8 cellular contexts compared by ENCODE assay signal in the genomic region with DNA sequence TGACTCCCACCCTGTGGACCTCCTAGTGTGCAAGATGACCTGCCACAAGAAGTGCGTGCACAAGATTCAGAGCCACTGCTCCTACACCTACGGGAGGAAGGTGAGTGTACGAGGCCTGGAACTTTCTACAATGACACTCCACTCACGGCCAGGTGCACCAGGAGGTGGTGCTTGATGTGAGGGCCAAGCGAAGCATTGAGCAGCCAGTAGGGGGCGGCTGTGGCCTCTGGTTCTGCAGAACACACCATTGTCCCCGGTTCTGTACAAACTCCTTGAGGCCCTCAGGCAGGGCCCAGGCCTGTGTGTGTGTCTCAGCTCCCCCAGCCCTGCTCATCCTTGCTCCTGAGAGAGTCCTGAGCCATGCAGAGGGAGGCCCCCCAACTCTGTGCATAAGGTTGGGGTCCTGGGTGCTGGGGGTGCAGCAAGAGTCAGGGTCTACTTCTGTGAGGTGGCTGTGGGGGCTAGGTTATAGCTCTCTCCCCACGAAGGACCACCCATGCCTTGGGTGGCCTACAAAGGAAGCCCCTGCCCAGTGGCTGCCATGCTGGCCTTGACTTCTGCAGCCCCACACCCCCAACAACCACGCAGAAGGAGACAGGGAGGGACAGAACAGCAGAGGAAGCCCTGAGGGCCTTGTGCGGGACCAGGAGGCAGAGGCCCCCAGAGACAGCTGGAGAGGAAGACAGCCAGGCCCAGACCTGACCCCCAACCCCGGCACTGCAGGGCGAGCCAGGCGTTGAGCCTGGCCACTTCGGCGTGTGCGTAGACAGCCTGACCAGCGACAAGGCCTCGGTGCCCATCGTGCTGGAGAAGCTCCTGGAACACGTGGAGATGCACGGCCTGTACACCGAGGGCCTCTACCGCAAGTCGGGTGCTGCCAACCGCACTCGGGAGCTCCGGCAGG. TPM values are rescaled to one million over a fixed set of nuclear protein-coding genes. Genes with fewer than 3 reads are reported as not detected.
DNase-seq lines count a peak whose midpoint lies in the region; FAIRE-seq and TF ChIP-seq lines count a peak whose summit lies in the region.

No MANE protein-coding gene starts in this region.

- TF ChIP-seq POLR2A in GM12891 (IDR thresholded peaks at IDR 0.05; ENCODE audit: low read depth, low read length) = peak; percentile 39; the same call in 1 of the 2 replicates

- peak; percentile 90 for DNase-seq in 8988T
- DNase-seq in GM12891 (ENCODE audit: insufficient read length, low spot score) = peak; percentile 67
- DNase-seq in RCC 7860 (ENCODE audit: low spot score) = peak; percentile 18
- peak; percentile 84 for DNase-seq in activated effector memory CD4-positive, alpha-beta T cell treated with anti-CD3 and anti-CD28 coated beads, Interleukin-2, amount 50 U/mL, for 16 hours
- peak; percentile 41 for DNase-seq in glomerular visceral epithelial cell (ENCODE audit: extremely low spot score)
- DNase-seq in pulmonary artery endothelial cell (ENCODE audit: low read depth, low spot score) = peak; percentile 22
- DNase-seq in NCI-H226 = no peak
- DNase-seq in mesenteric fat pad (ENCODE audit: low spot score) = no peak

- FAIRE-seq in GM12891 (lab: Jason Lieb, UNC) (peak; percentile 33), RCC 7860 (lab: Jason Lieb, UNC) (no peak)

TF ChIP-seq in GM12891, 5 proteins besides CTCF, POLR2A, EP300 and RAD21:
- TF ChIP-seq POLR2AphosphoS5 (IDR thresholded peaks at IDR 0.05; ENCODE audit: low read depth, low read length) (0 out of 2 replicates have a peak, but pooled peaks have one; percentile 26), PAX5 (IDR thresholded peaks at IDR 0.05; ENCODE audit: insufficient read depth, low read length, severe bottlenecking) (no peak), SPI1 (IDR thresholded peaks at IDR 0.05; ENCODE audit: low read depth, low read length) (no peak), POU2F2 (IDR thresholded peaks at IDR 0.05; ENCODE audit: low read depth, low read length) (no peak), TAF1 (IDR thresholded peaks at IDR 0.05; ENCODE audit: low read depth, low read length) (no peak)

RNA-seq across cellular contexts. Expression of a gene that starts 9.7 kb away (rescaled TPM):
- polyA plus RNA-seq in GM12891 (2012; ENCODE audit: low read depth, missing spikeins) = 30.4 TPM
- total RNA-seq in pulmonary artery endothelial cell (19.1 and 19.3 TPM in 2 replicates), mesenteric fat pad (33.2 TPM)

RNA-seq across cellular contexts. Expression of a gene that starts 20.5 kb away (rescaled TPM):
- polyA plus RNA-seq in GM12891 (2012; ENCODE audit: low read depth, missing spikeins) = 10.6 TPM
- 2.3 and 3.4 TPM in 2 replicates for total RNA-seq in pulmonary artery endothelial cell
- 29.0 TPM for total RNA-seq in mesenteric fat pad

RNA-seq across cellular contexts. Expression of a gene that starts 40.2 kb away (rescaled TPM):
- polyA plus RNA-seq in GM12891 (2012; ENCODE audit: low read depth, missing spikeins) = 2.6 TPM
- 40.4 and 45.7 TPM in 2 replicates for total RNA-seq in pulmonary artery endothelial cell
- total RNA-seq in mesenteric fat pad = 42.8 TPM

RNA-seq across cellular contexts. Expression of a gene that starts 59.1 kb away (rescaled TPM):
- polyA plus RNA-seq in GM12891 (2012; ENCODE audit: low read depth, missing spikeins) = 0.17 TPM
- total RNA-seq in pulmonary artery endothelial cell (5.0 and 5.7 TPM in 2 replicates), mesenteric fat pad (11.3 TPM)

Comparison
In these comparisons a context has a peak if more than half of its experiments do, and no peak if none do; other contexts are left out.
1. DNase-seq: peak in 8988T (single experiment), GM12891 (single experiment), RCC 7860 (single experiment), activated effector memory CD4-positive, alpha-beta T cell treated with anti-CD3 and anti-CD28 coated beads, Interleukin-2, amount 50 U/mL, for 16 hours (single experiment), glomerular visceral epithelial cell (single experiment) and pulmonary artery endothelial cell (single experiment); none in NCI-H226 (single experiment) and mesenteric fat pad (single experiment).